In genomic region chr1:213914351-213914750, GRCh38 we compare ENCODE assay signal across 13 cellular contexts.
"Had no signal": no experiment of that assay in that cellular context is flagged by ENCODE, and none has a peak within 500 bp of the region (broad histone marks: within the 10 kb centered on the region; RNA-seq: fewer than 3 reads in every experiment).

No MANE protein-coding gene starts in this region.

- ATAC-seq: activated naive CD4-positive, alpha-beta T cell treated with anti-CD3 and anti-CD28 coated beads, Interleukin-2, amount 50 U/mL, for 72 hours; effector memory CD8-positive, alpha-beta T cell; left ventricle myocardium superior; mucosa of descending colon; stimulated activated naive B cell treated with anti-CD40 and anti-IgM and Interleukin-4, amounts not matched to agents 10 μg/mL and 1 μg/mL and 100 μg/mL, for 72 hours had no signal

- H3K27ac ChIP-seq: adrenal gland, thoracic aorta, upper lobe of left lung, WERI-Rb-1 had no signal

- H3K4me1 ChIP-seq: adrenal gland, upper lobe of left lung had no signal

- H3K36me3 ChIP-seq: adrenal gland, thoracic aorta, upper lobe of left lung, WERI-Rb-1 had no signal

- DNase-seq: activated CD4-positive, alpha-beta T cell treated with anti-CD3 and anti-CD28 coated beads, Interleukin-2, amount 50 U/mL, for 48 hours; activated gamma-delta T cell treated with Interleukin-2 at 50 U/mL for 16 hours; adrenal gland; dermis blood vessel endothelial cell; effector memory CD8-positive, alpha-beta T cell; left ventricle myocardium superior; mucosa of descending colon; naive B cell; stimulated activated naive B cell treated with anti-CD40 and anti-IgM and Interleukin-4, amounts not matched to agents 10 μg/mL and 1 μg/mL and 100 μg/mL, for 72 hours; upper lobe of left lung; WERI-Rb-1 had no signal

- H3K9me3 ChIP-seq: adrenal gland, mucosa of descending colon, thoracic aorta, upper lobe of left lung had no signal

- H3K4me3 ChIP-seq: adrenal gland, mucosa of descending colon, thoracic aorta, upper lobe of left lung had no signal

- H3K27me3 ChIP-seq: adrenal gland, upper lobe of left lung had no signal
